Comparison of ENCODE assay signal across 16 cellular contexts in the genomic region with DNA sequence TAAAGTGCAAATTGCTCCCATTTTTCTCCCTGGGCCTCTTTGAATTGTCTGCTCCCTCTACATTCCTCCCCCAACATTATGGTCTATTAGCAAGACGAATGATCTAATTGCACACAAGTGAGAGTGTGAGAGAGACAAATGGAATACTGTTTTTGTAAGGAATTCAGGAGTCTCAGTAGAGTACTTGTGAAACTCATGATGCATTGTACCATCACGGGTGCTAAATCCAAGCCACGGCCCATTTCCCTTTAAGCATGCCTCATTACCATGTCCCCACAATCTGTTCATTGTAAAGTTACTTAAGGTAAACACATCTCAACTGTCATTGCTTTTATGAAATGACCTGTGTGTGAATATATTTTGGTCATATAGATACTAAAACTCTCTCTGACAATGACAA.
"Had no signal": no experiment of that assay in that cellular context is flagged by ENCODE, and none has a peak within 500 bp of the region (broad histone marks: within the 10 kb centered on the region; RNA-seq: fewer than 3 reads in every experiment).

No MANE protein-coding gene starts in this region.

- H3K27ac ChIP-seq: colonic mucosa, esophagus squamous epithelium, pancreas, sigmoid colon, spleen, upper lobe of right lung had no signal

- H3K4me1 ChIP-seq: colonic mucosa, esophagus squamous epithelium, pancreas, sigmoid colon, spleen, upper lobe of right lung had no signal

- H3K4me3 ChIP-seq: colonic mucosa, esophagus squamous epithelium, pancreas, sigmoid colon, spleen, upper lobe of right lung had no signal

- H3K9me3 ChIP-seq: colonic mucosa, esophagus squamous epithelium, pancreas, sigmoid colon, spleen, upper lobe of right lung had no signal

- ATAC-seq: activated CD4-positive, alpha-beta T cell treated with anti-CD3 and anti-CD28 coated beads for 36 hours; activated naive CD4-positive, alpha-beta T cell treated with anti-CD3 and anti-CD28 coated beads, Interleukin-2, amount 50 U/mL, for 72 hours; naive thymus-derived CD8-positive, alpha-beta T cell; pancreas; stimulated activated naive CD8-positive, alpha-beta T cell treated with anti-CD3 and anti-CD28 coated beads, Interleukin-15, amount 100 ng/mL, for 72 hours; upper lobe of right lung had no signal

- H3K36me3 ChIP-seq: colonic mucosa, pancreas had no signal

- DNase-seq: activated CD4-positive, alpha-beta memory T cell treated with anti-CD3 and anti-CD28 coated beads, Interleukin-2, amount 10 ng/mL, durations not matched to agents 7 days and 5 days; activated CD4-positive, alpha-beta T cell treated with anti-CD3 and anti-CD28 coated beads for 36 hours; activated effector memory CD4-positive, alpha-beta T cell treated with anti-CD3 and anti-CD28 coated beads, Interleukin-2, amount 50 U/mL, for 16 hours; activated T-cell treated with anti-CD3 and anti-CD28 coated beads, Interleukin-2, amount 50 U/mL, for 48 hours; colonic mucosa; esophagus squamous epithelium; glutamatergic neuron; hypothalamus; mesenchymal stem cell; naive thymus-derived CD8-positive, alpha-beta T cell; pancreas; sigmoid colon; spleen; stimulated activated naive CD8-positive, alpha-beta T cell treated with anti-CD3 and anti-CD28 coated beads, Interleukin-15, amount 100 ng/mL, for 72 hours; upper lobe of right lung had no signal
